ENCODE assay signal across 3 cellular contexts in genomic region chr11:65330544-65330943, GRCh38.
TF ChIP-seq lines count a peak whose summit lies in the region.

No MANE protein-coding gene starts in this region.

TF ChIP-seq in SK-N-SH, 30 proteins besides CTCF, POLR2A, EP300 and RAD21 (continues in another document):
- no peak for TF ChIP-seq GABPA (IDR thresholded peaks at IDR 0.05; ENCODE audit: low read depth)
- TF ChIP-seq FOXM1 (IDR thresholded peaks at IDR 0.05; ENCODE audit: low read depth) = no peak
- TF ChIP-seq USF1 (IDR thresholded peaks at IDR 0.05; ENCODE audit: borderline replicate concordance, low read depth) = no peak
- no peak for TF ChIP-seq PBX3 (IDR thresholded peaks at IDR 0.05)
- TF ChIP-seq ZBTB33 (IDR thresholded peaks at IDR 0.05; ENCODE audit: borderline replicate concordance, low read depth) = no peak
- TF ChIP-seq SIN3A (IDR thresholded peaks at IDR 0.05; ENCODE audit: borderline replicate concordance, low read depth, low read length) = no peak
- no peak for TF ChIP-seq FOXJ3 (CRISPR knock-in tag; IDR thresholded peaks at IDR 0.05)
- TF ChIP-seq POLR2AphosphoS5 (IDR thresholded peaks at IDR 0.05; ENCODE audit: low read depth, low read length) = no peak
- no peak for TF ChIP-seq RXRA (IDR thresholded peaks at IDR 0.05; ENCODE audit: borderline replicate concordance, low read depth)
- no peak for TF ChIP-seq TAF1 (IDR thresholded peaks at IDR 0.05; ENCODE audit: borderline replicate concordance, low read depth, low read length)
- no peak for TF ChIP-seq EZH2phosphoT487 (IDR thresholded peaks at IDR 0.05; ENCODE audit: borderline replicate concordance, low read depth)
- TF ChIP-seq SMC3 (IDR thresholded peaks at IDR 0.05; ENCODE audit: low read depth, low read length) = no peak
- TF ChIP-seq RFX5 (IDR thresholded peaks at IDR 0.05; ENCODE audit: low read length) = no peak
- TF ChIP-seq JUND (IDR thresholded peaks at IDR 0.05) = no peak
- no peak for TF ChIP-seq TEAD4 (IDR thresholded peaks at IDR 0.05; ENCODE audit: borderline replicate concordance, insufficient read depth)
- TF ChIP-seq USF2 (IDR thresholded peaks at IDR 0.05; ENCODE audit: borderline replicate concordance, low read depth, low read length) = no peak
- no peak for TF ChIP-seq CHD2 (IDR thresholded peaks at IDR 0.05; ENCODE audit: low read length, partially characterized antibody)

TF ChIP-seq in SK-N-SH treated with all-trans-retinoic acid at 6 μM for 48 hours, 23 proteins besides CTCF, POLR2A, EP300 and RAD21:
- TF ChIP-seq PPARA (CRISPR knock-in tag; IDR thresholded peaks at IDR 0.05; ENCODE audit: borderline replicate concordance) = no peak
- no peak for TF ChIP-seq ISL1 (CRISPR knock-in tag; IDR thresholded peaks at IDR 0.05)
- no peak for TF ChIP-seq ZFP30 (CRISPR knock-in tag; IDR thresholded peaks at IDR 0.05)

TF ChIP-seq in GM12878, 131 proteins besides CTCF, POLR2A, EP300 and RAD21:
- TF ChIP-seq POLR2AphosphoS5 (IDR thresholded peaks at IDR 0.05; ENCODE audit: low read length) (no peak), SMARCA5 (IDR thresholded peaks at IDR 0.05) (no peak), SUPT20H (IDR thresholded peaks at IDR 0.05; ENCODE audit: borderline replicate concordance, control insufficient read depth, low read depth, low read length) (no peak), SREBF2 (IDR thresholded peaks at IDR 0.05; ENCODE audit: low read length) (no peak), HDAC6 (IDR thresholded peaks at IDR 0.05; ENCODE audit: unreplicated experiment) (no peak), LARP7 (IDR thresholded peaks at IDR 0.05) (no peak)
